ENCODE assay signal across 9 cellular contexts in genomic region chr17:8160224-8160577, GRCh38. TPM values are rescaled to one million over a fixed set of nuclear protein-coding genes. Genes with fewer than 3 reads are reported as not detected.
DNase-seq lines count a peak whose midpoint lies in the region; ATAC-seq and TF ChIP-seq lines count a peak whose summit lies in the region.
"Had no signal": no experiment of that assay in that cellular context is flagged by ENCODE, and none has a peak within 500 bp of the region (broad histone marks: within the 10 kb centered on the region; RNA-seq: fewer than 3 reads in every experiment).

No MANE protein-coding gene starts in this region.

- BruUV-seq in Panc1 (replicated peaks; lab: Mats Ljungman, UMichigan): no TSS peak
- no TSS peak for BruUV-seq in A673 (replicated peaks; lab: Mats Ljungman, UMichigan)

- no peak for ATAC-seq in Panc1
- ATAC-seq in GM21619 (IDR thresholded peaks at IDR 0.05; ENCODE audit: unreplicated experiment): no peak

- H3K27ac ChIP-seq in CD8-positive, alpha-beta memory T cell (ENCODE audit: low read depth, low read length): no peak overlapping the region
- H3K27ac ChIP-seq in Panc1 (ENCODE audit: low read length): peak overlapping the region; percentile 26; the same call in 1 of the 2 replicates
- peak overlapping the region; percentile 100 for H3K27ac ChIP-seq in prostate gland
- no peak overlapping the region for H3K27ac ChIP-seq in A673 (ENCODE audit: low read depth, low read length, poor library complexity, severe bottlenecking)

- H3K36me3 Mint-ChIP-seq in CD8-positive, alpha-beta memory T cell: peaks cover 5 to 46% (median 13%) of the 10 kb centered on the region in 3 donors
- H3K36me3 Mint-ChIP-seq in dendritic cell treated with granulocyte-macrophage colony-stimulating factor and Interleukin-4, amounts not matched to agents 40 ng/mL and 50 ng/mL, for 4 days (ENCODE audit: low read depth): peaks cover 43% of the 10 kb centered on the region

- H3K27me3 Mint-ChIP-seq in CD8-positive, alpha-beta memory T cell: peaks cover 0 to 3% of the 10 kb centered on the region in 2 donors
- no peaks in the 10 kb centered on the region for H3K27me3 Mint-ChIP-seq in dendritic cell treated with granulocyte-macrophage colony-stimulating factor and Interleukin-4, amounts not matched to agents 40 ng/mL and 50 ng/mL, for 4 days

- CTCF ChIA-PET in CD8-positive, alpha-beta memory T cell (lab: Charles Lee): interaction anchor here (1.0 to 3.9 kb wide), 8 partner anchors 10 to 62 kb away, joined by 3 to 19 read pairs (median 6); partner anchors contain the start of gene TMEM107
- CTCF ChIA-PET in Panc1 (lab: Charles Lee): no interaction called here
- CTCF ChIA-PET in A673 (lab: Charles Lee): no interaction called here

- intact Hi-C loops in Panc1 (cut with micrococcal nuclease; ENCODE audit: unreplicated experiment): no loop called here
- intact Hi-C loops in dendritic cell treated with granulocyte-macrophage colony-stimulating factor and Interleukin-4, amounts not matched to agents 40 ng/mL and 50 ng/mL, for 4 days (cut with micrococcal nuclease): no loop called here
- intact Hi-C loops in prostate gland (cut with DNase I): no loop called here
- intact Hi-C loops in A673 (cut with micrococcal nuclease; ENCODE audit: unreplicated experiment): no loop called here

- H3K27me3 ChIP-seq in CD8-positive, alpha-beta memory T cell (ENCODE audit: insufficient read depth, low read length, poor library complexity, severe bottlenecking): no peaks in the 10 kb centered on the region
- H3K27me3 ChIP-seq in Panc1 (ENCODE audit: control insufficient read depth, insufficient read depth, low read length) (no peaks in the 10 kb centered on the region), prostate gland (replicated peaks; ENCODE audit: insufficient read depth) (no peaks in the 10 kb centered on the region), A673 (replicated peaks; ENCODE audit: insufficient read depth, low read depth, low read length, poor library complexity) (no peaks in the 10 kb centered on the region)

- peaks cover 72% of the 10 kb centered on the region for H3K4me1 ChIP-seq in CD8-positive, alpha-beta memory T cell (ENCODE audit: insufficient read depth, low read length)
- H3K4me1 ChIP-seq in Panc1 (ENCODE audit: control insufficient read depth, insufficient read depth, low read length) (peaks cover 32% of the 10 kb centered on the region), prostate gland (replicated peaks) (peaks cover 21% of the 10 kb centered on the region), A673 (ENCODE audit: insufficient read depth, low read length, poor library complexity, severe bottlenecking) (peaks cover 39% of the 10 kb centered on the region)

- H3K4me3 Mint-ChIP-seq in CD8-positive, alpha-beta memory T cell: peak overlapping the region; percentile 63 to 95 (median 91)
- peak overlapping the region; percentile 35 for H3K4me3 Mint-ChIP-seq in dendritic cell treated with granulocyte-macrophage colony-stimulating factor and Interleukin-4, amounts not matched to agents 40 ng/mL and 50 ng/mL, for 4 days

- H3K36me3 ChIP-seq in CD8-positive, alpha-beta memory T cell (ENCODE audit: insufficient read depth, low read length): peaks cover 30% of the 10 kb centered on the region
- H3K36me3 ChIP-seq in Panc1 (ENCODE audit: control insufficient read depth, insufficient read depth, low read length) (no peaks in the 10 kb centered on the region; the same call in none of the 2 replicates), prostate gland (peaks cover 0 to 8% of the 10 kb centered on the region in 2 donors), A673 (ENCODE audit: insufficient read depth, low read length, poor library complexity, severe bottlenecking) (peaks cover 22% of the 10 kb centered on the region)

- in situ Hi-C loops in Panc1 (cut with HindIII; ENCODE audit: low pct_unique_long_range_greater_than_20kb, low sequenced_read_pairs): no loop called here

- H3K9me3 Mint-ChIP-seq in CD8-positive, alpha-beta memory T cell: no peaks in the 10 kb centered on the region
- H3K9me3 Mint-ChIP-seq in dendritic cell treated with granulocyte-macrophage colony-stimulating factor and Interleukin-4, amounts not matched to agents 40 ng/mL and 50 ng/mL, for 4 days: no peaks in the 10 kb centered on the region

- TF ChIP-seq POLR2A in prostate gland (IDR thresholded peaks at IDR 0.05): no peak

- POLR2A ChIA-PET in CD8-positive, alpha-beta memory T cell (lab: Charles Lee): interaction anchor here (0.5 to 1.8 kb wide), 3 partner anchors 9 to 25 kb away, joined by 4 to 14 read pairs (median 9); partner anchors contain the start of gene PER1
- POLR2A ChIA-PET in Panc1 (lab: Charles Lee): no interaction called here
- POLR2A ChIA-PET in A673 (lab: Charles Lee; ENCODE audit: low non-redundant PET): no interaction called here

- H3K4me1 Mint-ChIP-seq in CD8-positive, alpha-beta memory T cell: peaks cover 53 to 65% (median 54%) of the 10 kb centered on the region in 3 donors
- peaks cover 65% of the 10 kb centered on the region for H3K4me1 Mint-ChIP-seq in dendritic cell treated with granulocyte-macrophage colony-stimulating factor and Interleukin-4, amounts not matched to agents 40 ng/mL and 50 ng/mL, for 4 days (ENCODE audit: low read depth)

- no peak for DNase-seq in CD8-positive, alpha-beta memory T cell
- DNase-seq in Panc1 (ENCODE audit: low read depth, low spot score) (no peak), prostate gland (ENCODE audit: low spot score) (no peak), inferior parietal cortex (ENCODE audit: extremely low spot score) (no peak), NCI-H345 treated with DMSO at 0.1 percent for 48 hours (lab: John Stamatoyannopoulos, UW; ENCODE audit: unreplicated experiment) (no peak), A673 (ENCODE audit: low spot score) (no peak)
- DNase-seq: NCI-H187 treated with DMSO at 0.1 percent for 48 hours had no signal

- peak overlapping the region; percentile 64 to 98 (median 94) for H3K27ac Mint-ChIP-seq in CD8-positive, alpha-beta memory T cell
- no peak overlapping the region for H3K27ac Mint-ChIP-seq in dendritic cell treated with granulocyte-macrophage colony-stimulating factor and Interleukin-4, amounts not matched to agents 40 ng/mL and 50 ng/mL, for 4 days

- H3K9me3 ChIP-seq in CD8-positive, alpha-beta memory T cell (ENCODE audit: low read length): no peaks in the 10 kb centered on the region
- H3K9me3 ChIP-seq in Panc1 (ENCODE audit: control insufficient read depth, insufficient read depth, low read depth, low read length) (no peaks in the 10 kb centered on the region), prostate gland (no peaks in the 10 kb centered on the region), A673 (ENCODE audit: low read depth, low read length, poor library complexity, severe bottlenecking) (no peaks in the 10 kb centered on the region)

- H3K4me3 ChIP-seq in CD8-positive, alpha-beta memory T cell (ENCODE audit: low read length): no peak overlapping the region
- H3K4me3 ChIP-seq in Panc1 (ENCODE audit: low read depth in 2 of 2, low read length in 2 of 2) (no peak overlapping the region), prostate gland (no peak overlapping the region), A673 (ENCODE audit: low read depth, low read length, poor library complexity, severe bottlenecking) (no peak overlapping the region)

- TF ChIP-seq CTCF in Panc1 (IDR thresholded peaks at IDR 0.05) (no peak), prostate gland (IDR thresholded peaks at IDR 0.05) (no peak), A673 (conservative IDR thresholded peaks at IDR 0.05; ENCODE audit: low read depth, low read length) (no peak)

- WGBS in prostate gland: 51% methylated on average over 4 of the region's 4 CpGs

RNA-seq across cellular contexts. Expression of gene VAMP2, which starts 2.5 kb away (rescaled TPM):
- 10 to 100 TPM; 38.3 to 41.0 TPM for total RNA-seq in CD8-positive, alpha-beta memory T cell
- polyA plus RNA-seq in CD8-positive, alpha-beta memory T cell: 98.3 TPM
- total RNA-seq in Panc1 (2021; ENCODE audit: unreplicated experiment): 28.6 TPM
- 30.2 TPM for polyA plus RNA-seq in Panc1 (2012; ENCODE audit: insufficient read length)
- total RNA-seq in prostate gland: 10 to 100 TPM; 34.2 to 65.2 TPM
- 41.3 and 51.0 TPM in 2 replicates for total RNA-seq in A673 (2021)

RNA-seq across cellular contexts. Expression of gene PER1, which starts 8.0 kb away (rescaled TPM):
- 10 to 100 TPM; 26.5 to 35.8 TPM for total RNA-seq in CD8-positive, alpha-beta memory T cell
- 12.1 TPM for polyA plus RNA-seq in CD8-positive, alpha-beta memory T cell
- total RNA-seq in Panc1 (2021; ENCODE audit: unreplicated experiment) (17.1 TPM), prostate gland (100 to 1,000 TPM; 119 to 142 TPM), A673 (2021) (47.1 and 50.0 TPM in 2 replicates)
- polyA plus RNA-seq in Panc1 (2012; ENCODE audit: insufficient read length): 11.8 TPM

RNA-seq across cellular contexts. Expression of gene TMEM107, which starts 16.0 kb away (rescaled TPM):
- 10 to 100 TPM; 21.3 to 22.4 TPM for total RNA-seq in CD8-positive, alpha-beta memory T cell
- polyA plus RNA-seq in CD8-positive, alpha-beta memory T cell: 50.7 TPM
- total RNA-seq in Panc1 (2021; ENCODE audit: unreplicated experiment) (10.6 TPM), prostate gland (10 to 100 TPM in 1 of 2 donors, 1 to 10 TPM in 1; 8.6 to 13.9 TPM), A673 (2021) (19.4 and 25.3 TPM in 2 replicates)
- polyA plus RNA-seq in Panc1 (2012; ENCODE audit: insufficient read length): 8.1 TPM

RNA-seq across cellular contexts. Expression of gene BORCS6, which starts 29.8 kb away (rescaled TPM):
- total RNA-seq in CD8-positive, alpha-beta memory T cell: 1 to 10 TPM; 8.1 to 8.8 TPM
- polyA plus RNA-seq in CD8-positive, alpha-beta memory T cell: 30.0 TPM
- 9.3 TPM for total RNA-seq in Panc1 (2021; ENCODE audit: unreplicated experiment)
- 11.5 TPM for polyA plus RNA-seq in Panc1 (2012; ENCODE audit: insufficient read length)
- 10 to 100 TPM in 1 of 2 donors, 1 to 10 TPM in 1; 9.6 to 19.1 TPM for total RNA-seq in prostate gland
- 3.7 TPM in 2 replicates for total RNA-seq in A673 (2021)

RNA-seq across cellular contexts. Expression of gene HES7, which starts 36.3 kb away (rescaled TPM):
- 1 to 10 TPM; 1.6 to 1.8 TPM for total RNA-seq in CD8-positive, alpha-beta memory T cell
- not detected for polyA plus RNA-seq in CD8-positive, alpha-beta memory T cell
- 4.0 TPM for total RNA-seq in Panc1 (2021; ENCODE audit: unreplicated experiment)
- polyA plus RNA-seq in Panc1 (2012; ENCODE audit: insufficient read length): 4.9 TPM
- total RNA-seq in prostate gland: under 1 TPM in 1 of 2 donors, not detected in 1; 0.34 TPM
- 1.7 and 3.9 TPM in 2 replicates for total RNA-seq in A673 (2021)

Comparison
In these comparisons a context has a peak if more than half of its experiments do, and no peak if none do; other contexts are left out.
1. H3K27ac ChIP-seq: peak in Panc1 (single experiment) and prostate gland (2 of 2); none in CD8-positive, alpha-beta memory T cell (single experiment) and A673 (single experiment).